ENCODE assay signal across 25 cellular contexts in the genomic region with DNA sequence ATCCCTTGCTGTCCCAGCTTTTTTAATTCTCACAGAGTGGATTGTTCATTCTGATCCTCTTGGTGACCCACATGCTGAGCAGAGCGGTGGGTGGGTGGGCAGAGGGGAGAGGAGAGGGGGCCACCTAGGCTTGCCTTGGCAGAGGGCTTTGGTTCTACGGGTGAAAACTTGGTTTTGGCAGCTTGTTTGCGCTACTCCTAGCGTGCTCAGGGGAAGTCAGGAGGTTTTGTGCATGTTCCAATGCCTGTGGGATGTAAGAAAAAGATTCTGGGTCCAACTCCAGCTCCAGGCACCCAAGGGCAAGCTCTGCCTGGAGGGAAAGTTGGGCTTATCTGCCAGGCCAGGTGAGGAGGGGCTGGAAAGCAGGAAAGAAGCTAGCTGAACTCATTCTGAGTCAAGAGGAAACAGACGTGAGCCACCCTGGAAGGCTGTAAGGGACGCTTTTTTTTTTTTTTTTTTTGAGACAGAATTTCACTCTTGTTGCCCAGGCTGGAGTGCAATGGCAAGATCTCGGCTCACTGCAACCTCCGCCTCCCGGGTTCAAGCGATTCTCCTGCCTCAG.
A peak's percentile ranks its signal among the peaks of the same experiment; 100 is the strongest.
DNase-seq lines count a peak whose midpoint lies in the region; ATAC-seq and TF ChIP-seq lines count a peak whose summit lies in the region.
"Had no signal": no experiment of that assay in that cellular context is flagged by ENCODE, and none has a peak within 500 bp of the region (broad histone marks: within the 10 kb centered on the region; RNA-seq: fewer than 3 reads in every experiment).

No MANE protein-coding gene starts in this region.

- H3K18ac ChIP-seq in H9 (ENCODE audit: insufficient read length, low read depth, low read length) = peak overlapping the region; percentile 24
- peak overlapping the region; percentile 82 for H3K18ac ChIP-seq in neuronal stem cell (ENCODE audit: low read length)

- DNase-seq in H9 = peak; percentile 42
- no peak for DNase-seq in RWPE2 (ENCODE audit: low spot score)
- peak; percentile 51 for DNase-seq in epithelial cell of esophagus (ENCODE audit: low read depth)
- no peak for DNase-seq in neuronal stem cell (ENCODE audit: low spot score)
- no peak for DNase-seq in activated naive CD4-positive, alpha-beta T cell (lab: John Stamatoyannopoulos, UW)
- DNase-seq: activated CD4-positive, alpha-beta T cell treated with anti-CD3 and anti-CD28 coated beads, Interleukin-2, amount 10 ng/mL, durations not matched to agents 24 days and 14 days; activated naive CD4-positive, alpha-beta T cell treated with anti-CD3 and anti-CD28 coated beads for 36 hours; activated T-cell treated with anti-CD3 and anti-CD28 coated beads, Interleukin-2, amount 50 U/mL, for 72 hours; amniotic stem cell; DMS79 treated with DMSO at 0.1 percent for 48 hours; left colon; NCI-H1436 treated with DMSO at 0.1 percent for 48 hours; NCI-H2107; NCI-H524; NK-92 treated with Interleukin-12 subunit alpha and Interleukin-12 subunit beta, amount 100 ng/mL, for 24 hours; stimulated activated CD4-positive, alpha-beta T cell treated with anti-CD3 and anti-CD28 coated beads, Interleukin-2, amount 100 ng/mL, for 48 hours; stimulated activated naive B cell treated with anti-CD40 and anti-IgM and Interleukin-4, amounts not matched to agents 10 μg/mL and 1 μg/mL and 100 μg/mL, for 72 hours had no signal

- H3K27me3 Mint-ChIP-seq in H9 (ENCODE audit: low read depth) = peaks cover 2% of the 10 kb centered on the region; the same call in 1 of the 2 replicates

- no peak overlapping the region for H4K5ac ChIP-seq in H9 (ENCODE audit: insufficient read length, low read depth, low read length)

- H3K23ac ChIP-seq in H9 (ENCODE audit: insufficient read length, low read depth, low read length) (no peak overlapping the region), neuronal stem cell (ENCODE audit: low read depth, low read length, poor library complexity) (no peak overlapping the region)

- H3K4me3 Mint-ChIP-seq in H9 = peak overlapping the region in 1 of 2 experiments; percentile 8; a peak in 1 of 5 replicates
- H3K4me3 Mint-ChIP-seq: activated CD4-positive, alpha-beta T cell treated with anti-CD3 and anti-CD28 coated beads, Interleukin-2, amount 10 ng/mL, durations not matched to agents 24 days and 14 days; activated naive CD4-positive, alpha-beta T cell treated with anti-CD3 and anti-CD28 coated beads for 36 hours; activated T-cell treated with anti-CD3 and anti-CD28 coated beads, Interleukin-2, amount 50 U/mL, for 72 hours; stimulated activated naive B cell treated with anti-CD40 and anti-IgM and Interleukin-4, amounts not matched to agents 10 μg/mL and 1 μg/mL and 100 μg/mL, for 72 hours; T-helper 1 cell treated with Interleukin-12 subunit alpha and Interleukin-12 subunit beta and Interleukin-4 antibody, amounts not matched to agents 30 μg/mL and 1 μg/mL, for 36 hours had no signal

- H2BK120ac ChIP-seq in H9 (ENCODE audit: low read depth, low read length, poor library complexity, severe bottlenecking) (no peak overlapping the region), neuronal stem cell (ENCODE audit: low read depth, low read length) (no peak overlapping the region)

- H2AK5ac ChIP-seq in H9 (ENCODE audit: insufficient read length, low read length) = no peak overlapping the region
- H2AK5ac ChIP-seq in neuronal stem cell (ENCODE audit: low read depth, low read length) = no peak overlapping the region

- no peaks in the 10 kb centered on the region; a peak in 1 of 5 replicates for H3K9me3 Mint-ChIP-seq in H9
- H3K9me3 Mint-ChIP-seq: activated CD4-positive, alpha-beta T cell treated with anti-CD3 and anti-CD28 coated beads, Interleukin-2, amount 10 ng/mL, durations not matched to agents 24 days and 14 days; activated naive CD4-positive, alpha-beta T cell treated with anti-CD3 and anti-CD28 coated beads for 36 hours; activated T-cell treated with anti-CD3 and anti-CD28 coated beads, Interleukin-2, amount 50 U/mL, for 72 hours; T-helper 1 cell treated with Interleukin-12 subunit alpha and Interleukin-12 subunit beta and Interleukin-4 antibody, amounts not matched to agents 30 μg/mL and 1 μg/mL, for 36 hours had no signal

- H2AFZ ChIP-seq in H9 (ENCODE audit: low read length) (no peak overlapping the region), neuronal stem cell (ENCODE audit: low read length) (peak overlapping the region; percentile 51)

- H3K27ac ChIP-seq in H9 (ENCODE audit: insufficient read length, low read depth, low read length) (no peak overlapping the region), RWPE2 (ENCODE audit: poor library complexity, severe bottlenecking) (peak overlapping the region; percentile 80), neuronal stem cell (replicated peaks; ENCODE audit: low read length) (no peak overlapping the region)
- H3K27ac ChIP-seq: SK-N-MC, suprapubic skin had no signal

- TF ChIP-seq CTCF in H9 (conservative IDR thresholded peaks at IDR 0.05) = no peak
- no peak for TF ChIP-seq CTCF in RWPE2 (IDR thresholded peaks at IDR 0.05; ENCODE audit: poor library complexity, severe bottlenecking)
- TF ChIP-seq CTCF in epithelial cell of esophagus (IDR thresholded peaks at IDR 0.05; ENCODE audit: insufficient read depth, low read depth, low read length, missing control alignments) = no peak

- H2BK12ac ChIP-seq in H9 (ENCODE audit: insufficient read length, low read depth, low read length) (no peak overlapping the region), neuronal stem cell (ENCODE audit: low read length) (no peak overlapping the region)

- H3K4me1 Mint-ChIP-seq in H9 = peaks cover 53 to 65% of the 10 kb centered on the region in 2 experiments
- H3K4me1 Mint-ChIP-seq: activated CD4-positive, alpha-beta T cell treated with anti-CD3 and anti-CD28 coated beads, Interleukin-2, amount 10 ng/mL, durations not matched to agents 24 days and 14 days; stimulated activated naive B cell treated with anti-CD40 and anti-IgM and Interleukin-4, amounts not matched to agents 10 μg/mL and 1 μg/mL and 100 μg/mL, for 72 hours had no signal

- H3K9ac ChIP-seq in H9 (ENCODE audit: extremely low read depth, insufficient read length, low read length) = no peak overlapping the region
- H3K9ac ChIP-seq in neuronal stem cell (ENCODE audit: low read depth, low read length, poor library complexity) = no peak overlapping the region

- no peaks in the 10 kb centered on the region for H3K36me3 ChIP-seq in RWPE2 (ENCODE audit: low read depth)
- peaks cover 0 to 2% of the 10 kb centered on the region in 2 donors for H3K36me3 ChIP-seq in neuronal stem cell (replicated peaks in 1 of 2; ENCODE audit: control insufficient read depth in 2 of 2, insufficient read depth in 2 of 2, low read length in 2 of 2)
- H3K36me3 ChIP-seq: HAP-1, suprapubic skin had no signal

- H3K4me1 ChIP-seq in H9 (ENCODE audit: insufficient read depth, low read length) = peaks cover 12% of the 10 kb centered on the region; the same call in 1 of the 2 replicates
- H3K4me1 ChIP-seq in RWPE2 (ENCODE audit: insufficient read depth, poor library complexity, severe bottlenecking) = peaks cover 35% of the 10 kb centered on the region
- H3K4me1 ChIP-seq in neuronal stem cell (ENCODE audit: control insufficient read depth in 2 of 2, insufficient read depth in 1 of 2, low read depth in 1 of 2, low read length in 2 of 2) = peaks cover 0 to 17% of the 10 kb centered on the region in 2 donors
- H3K4me1 ChIP-seq: HAP-1, suprapubic skin had no signal

- H3K27me3 ChIP-seq in H9 (ENCODE audit: insufficient read depth, low read length) = no peaks in the 10 kb centered on the region
- H3K27me3 ChIP-seq in RWPE2 (ENCODE audit: insufficient read depth, poor library complexity, severe bottlenecking) = no peaks in the 10 kb centered on the region
- peaks cover 0 to 2% (median 0%) of the 10 kb centered on the region in 3 experiments for H3K27me3 ChIP-seq in neuronal stem cell (ENCODE audit: control insufficient read depth in 3 of 3, insufficient read depth in 3 of 3, low read depth in 1 of 3, low read length in 3 of 3)

- no peaks in the 10 kb centered on the region for H3K36me3 Mint-ChIP-seq in H9 (ENCODE audit: insufficient read depth in 1 of 3, low read depth in 3 of 3)
- H3K36me3 Mint-ChIP-seq: stimulated activated naive B cell treated with anti-CD40 and anti-IgM and Interleukin-4, amounts not matched to agents 10 μg/mL and 1 μg/mL and 100 μg/mL, for 72 hours had no signal

- no peak overlapping the region for H3K4me2 ChIP-seq in H9 (ENCODE audit: insufficient read depth, insufficient read length, low read length)
- H3K4me2 ChIP-seq in neuronal stem cell (ENCODE audit: insufficient read depth, low read length, poor library complexity, severe bottlenecking) = no peak overlapping the region
- H3K4me2 ChIP-seq: smooth muscle cell had no signal

- H3K23me2 ChIP-seq in H9 (ENCODE audit: insufficient read length, low read depth, low read length, poor library complexity, severe bottlenecking) = peaks cover 5% of the 10 kb centered on the region

- H3K9me3 ChIP-seq in H9 (ENCODE audit: control insufficient read depth, low read depth, low read length) (no peaks in the 10 kb centered on the region), RWPE2 (ENCODE audit: severe bottlenecking) (no peaks in the 10 kb centered on the region), neuronal stem cell (replicated peaks in 1 of 2; ENCODE audit: control insufficient read depth in 2 of 2, insufficient read depth in 1 of 2, low read depth in 1 of 2, low read length in 2 of 2) (no peaks in the 10 kb centered on the region)
- H3K9me3 ChIP-seq: HAP-1, suprapubic skin had no signal

- no peak overlapping the region for H4K91ac ChIP-seq in H9 (ENCODE audit: insufficient read length, low read depth, low read length)
- H4K91ac ChIP-seq in neuronal stem cell (ENCODE audit: low read depth, low read length, poor library complexity) = no peak overlapping the region

- H4K20me1 ChIP-seq in H9 (ENCODE audit: control insufficient read depth, insufficient read depth, insufficient read length) = no peaks in the 10 kb centered on the region

- no peak overlapping the region for H3K4ac ChIP-seq in H9 (ENCODE audit: low read depth, low read length)
- H3K4ac ChIP-seq in neuronal stem cell (ENCODE audit: low read length) = no peak overlapping the region

- no peak overlapping the region for H3K14ac ChIP-seq in H9 (ENCODE audit: insufficient read depth, low read length)
- no peak overlapping the region for H3K14ac ChIP-seq in neuronal stem cell (ENCODE audit: low read length)

- H2BK5ac ChIP-seq in H9 (ENCODE audit: insufficient read length, low read length) (no peak overlapping the region), neuronal stem cell (ENCODE audit: low read length) (no peak overlapping the region)

- WGBS in H9 (ENCODE audit: extremely low coverage, insufficient read length, low lambda C conversion rate) = no CpG with 5 or more reads among the region's 10 CpGs
- no CpG with 5 or more reads among the region's 10 CpGs for WGBS in neuronal stem cell (ENCODE audit: extremely low coverage in 2 of 2, insufficient read length in 2 of 2, insufficient replicate concordance in 1 of 2), 2 donors

- H2BK20ac ChIP-seq in H9 (ENCODE audit: low read depth, low read length, poor library complexity, severe bottlenecking) = no peak overlapping the region

- peak; percentile 90 for ATAC-seq in RWPE2 (ENCODE audit: low read depth)
- ATAC-seq in GM19324 (IDR thresholded peaks at IDR 0.05; ENCODE audit: low FRiP score, unreplicated experiment) = no peak
- ATAC-seq in GM21367 (IDR thresholded peaks at IDR 0.05; ENCODE audit: unreplicated experiment) = no peak
- ATAC-seq in HG02938 (IDR thresholded peaks at IDR 0.05; ENCODE audit: unreplicated experiment) = no peak
- ATAC-seq: activated T-cell treated with anti-CD3 and anti-CD28 coated beads, Interleukin-2, amount 50 U/mL, for 72 hours; left colon; stimulated activated naive B cell treated with anti-CD40 and anti-IgM and Interleukin-4, amounts not matched to agents 10 μg/mL and 1 μg/mL and 100 μg/mL, for 72 hours had no signal

- peak overlapping the region; percentile 76 to 91 (median 89); a peak in 4 of 7 replicates for H3K27ac Mint-ChIP-seq in H9
- H3K27ac Mint-ChIP-seq: activated CD4-positive, alpha-beta T cell treated with anti-CD3 and anti-CD28 coated beads, Interleukin-2, amount 10 ng/mL, durations not matched to agents 24 days and 14 days; activated naive CD4-positive, alpha-beta T cell treated with anti-CD3 and anti-CD28 coated beads for 36 hours; activated T-cell treated with anti-CD3 and anti-CD28 coated beads, Interleukin-2, amount 50 U/mL, for 72 hours; stimulated activated naive B cell treated with anti-CD40 and anti-IgM and Interleukin-4, amounts not matched to agents 10 μg/mL and 1 μg/mL and 100 μg/mL, for 72 hours; T-helper 1 cell treated with Interleukin-12 subunit alpha and Interleukin-12 subunit beta and Interleukin-4 antibody, amounts not matched to agents 30 μg/mL and 1 μg/mL, for 36 hours had no signal

- H3K56ac ChIP-seq in H9 (ENCODE audit: insufficient read length, low read depth, low read length) = no peak overlapping the region

- H3K79me1 ChIP-seq in H9 (ENCODE audit: insufficient read depth, low read depth, low read length, poor library complexity, severe bottlenecking) = no peaks in the 10 kb centered on the region
- no peaks in the 10 kb centered on the region for H3K79me1 ChIP-seq in neuronal stem cell (ENCODE audit: low read depth, low read length)

- H3T11ph ChIP-seq in H9 (ENCODE audit: low read length) = no peak overlapping the region

- no peak overlapping the region for H4K8ac ChIP-seq in H9 (replicated peaks; ENCODE audit: insufficient read length, low read depth, low read length)
- H4K8ac ChIP-seq in neuronal stem cell (ENCODE audit: low read depth, low read length) = no peak overlapping the region

- no peak overlapping the region for H3K4me3 ChIP-seq in RWPE2 (ENCODE audit: severe bottlenecking)
- no peak overlapping the region for H3K4me3 ChIP-seq in epithelial cell of esophagus (ENCODE audit: low read length)
- no peak overlapping the region for H3K4me3 ChIP-seq in neuronal stem cell (ENCODE audit: low read length in 2 of 2)
- H3K4me3 ChIP-seq: HAP-1, SK-N-MC, smooth muscle cell, suprapubic skin had no signal

- H3K79me2 ChIP-seq in H9 (ENCODE audit: insufficient read depth, low read length) = no peaks in the 10 kb centered on the region

- no peak overlapping the region for H2BK15ac ChIP-seq in H9 (ENCODE audit: low read depth, low read length)
- H2BK15ac ChIP-seq in neuronal stem cell (ENCODE audit: low read length) = peak overlapping the region; percentile 65

Comparison
In these comparisons a context has a peak if more than half of its experiments do, and no peak if none do; other contexts are left out.
1. DNase-seq: peak in H9 (single experiment) and epithelial cell of esophagus (single experiment); none in RWPE2 (single experiment), neuronal stem cell (single experiment) and activated naive CD4-positive, alpha-beta T cell (0 of 4).